In genomic region chr6:159821726-159822125, GRCh38 we compare ENCODE assay signal across 19 cellular contexts. TPM values are rescaled to one million over a fixed set of nuclear protein-coding genes. Genes with fewer than 3 reads are reported as not detected.
DNase-seq lines count a peak whose midpoint lies in the region; ATAC-seq, FAIRE-seq and TF ChIP-seq lines count a peak whose summit lies in the region.
"Had no signal": no experiment of that assay in that cellular context is flagged by ENCODE, and none has a peak within 500 bp of the region (broad histone marks: within the 10 kb centered on the region; RNA-seq: fewer than 3 reads in every experiment).

No MANE protein-coding gene starts in this region.

- WGBS in IMR-90 (ENCODE audit: extremely low coverage in 2 of 2, insufficient read length in 1 of 2), 2 experiments: 77% methylated on average over 7 of the region's 10 CpGs; no CpG with 5 or more reads in 1 of the 2 experiments
- WGBS in H1 (ENCODE audit: extremely low coverage in 1 of 2, insufficient coverage in 1 of 2, insufficient read length in 1 of 2, insufficient replicate concordance in 2 of 2, low coverage in 1 of 2, low lambda C conversion rate in 2 of 2, missing lambda C conversion rate in 1 of 2), 2 experiments: 89% methylated on average over 10 of the region's 10 CpGs; no CpG with 5 or more reads in 1 of the 2 experiments
- WGBS in tibial nerve, 2 donors: 90 to 92% methylated on average over 7 to 10 of the region's 10 CpGs

- peak overlapping the region; percentile 51 for H2AFZ ChIP-seq in IMR-90 (replicated peaks; ENCODE audit: low read length, poor library complexity)
- H2AFZ ChIP-seq in H1 (ENCODE audit: low read length): no peak overlapping the region

- no peaks in the 10 kb centered on the region; the same call in 1 of the 2 replicates for H3K9me1 ChIP-seq in IMR-90 (ENCODE audit: insufficient read depth, low read length)

- H3K36me3 Mint-ChIP-seq in activated T-cell treated with anti-CD3 and anti-CD28 coated beads, Interleukin-2, amount 50 U/mL, for 72 hours (ENCODE audit: insufficient read depth in 2 of 2): no peaks in the 10 kb centered on the region
- H3K36me3 Mint-ChIP-seq in activated naive CD8-positive, alpha-beta T cell treated with anti-CD3 and anti-CD28 coated beads, Interleukin-2, amount 50 U/mL, for 24 hours (ENCODE audit: low read depth): no peaks in the 10 kb centered on the region
- H3K36me3 Mint-ChIP-seq: CD14-positive monocyte had no signal

- intact Hi-C loops in IMR-90 (cut with micrococcal nuclease) (no loop called here), sciatic nerve (cut with DNase I) (no loop called here)

- no peaks in the 10 kb centered on the region for H3K79me2 ChIP-seq in H1 (ENCODE audit: control insufficient read depth in 1 of 2, insufficient read depth in 2 of 2, low read length in 2 of 2)

- no peak overlapping the region for H3K14ac ChIP-seq in IMR-90 (replicated peaks; ENCODE audit: low read depth, low read length)
- no peak overlapping the region for H3K14ac ChIP-seq in H1 (ENCODE audit: insufficient read length)

- H3K79me1 ChIP-seq in IMR-90 (ENCODE audit: low read depth in 1 of 2, low read length in 2 of 2) (no peaks in the 10 kb centered on the region), H1 (ENCODE audit: low read depth, low read length) (no peaks in the 10 kb centered on the region)

- in situ Hi-C loops in IMR-90 (cut with MboI; ENCODE audit: low sequenced_read_pairs): loop anchor here (25.0 kb wide), 1 partner anchor 634 kb away; no protein-coding TSS in a partner anchor

- no peak overlapping the region for H3K4ac ChIP-seq in IMR-90 (ENCODE audit: low read depth, low read length)
- no peak overlapping the region for H3K4ac ChIP-seq in H1 (replicated peaks; ENCODE audit: insufficient read length, low read depth, low read length)

- peak overlapping the region; percentile 83 to 94 (median 92) for H3K4me2 ChIP-seq in BLaER1 treated with 17β-estradiol and CSF1 and Interleukin-3, amounts not matched to agents 10 nM and 100 nM
- H3K4me2 ChIP-seq in IMR-90 (ENCODE audit: low read depth, low read length): no peak overlapping the region
- no peak overlapping the region for H3K4me2 ChIP-seq in H1 (ENCODE audit: insufficient read depth in 1 of 2, low read depth in 2 of 2, low read length in 2 of 2)
- H3K4me2 ChIP-seq: KMS-11 had no signal

- H2BK120ac ChIP-seq in IMR-90 (ENCODE audit: low read depth, low read length) (no peak overlapping the region), H1 (replicated peaks; ENCODE audit: low read depth, low read length) (no peak overlapping the region)

- FAIRE-seq in H1 (lab: Jason Lieb, UNC): no peak
- FAIRE-seq: G401.6, GM12891, GM19239, HTR-8/SVneo had no signal

- 0 out of 20 replicates have a peak overlapping the region, but pooled peaks of 1 of the 10 experiments have one; percentile 55 for H3K4me3 ChIP-seq in BLaER1 treated with 17β-estradiol and CSF1 and Interleukin-3, amounts not matched to agents 10 nM and 100 nM
- no peak overlapping the region for H3K4me3 ChIP-seq in IMR-90 (ENCODE audit: insufficient read depth, low read depth, low read length)
- no peak overlapping the region for H3K4me3 ChIP-seq in H1 (ENCODE audit: extremely low read depth in 1 of 4, insufficient read depth in 2 of 4, low read depth in 3 of 4, low read length in 4 of 4)
- no peak overlapping the region for H3K4me3 ChIP-seq in tibial nerve
- H3K4me3 ChIP-seq: HAP-1 had no signal

- H3K23ac ChIP-seq in IMR-90 (ENCODE audit: low read depth, low read length) (no peak overlapping the region), H1 (ENCODE audit: insufficient read length) (no peak overlapping the region)

- H4K91ac ChIP-seq in IMR-90 (ENCODE audit: insufficient read depth, low read depth, low read length): no peak overlapping the region
- no peak overlapping the region for H4K91ac ChIP-seq in H1 (replicated peaks; ENCODE audit: insufficient read length, low read length)

- TF ChIP-seq CTCF in IMR-90 (conservative IDR thresholded peaks at IDR 0.05; ENCODE audit: low read depth, low read length): no peak
- no peak for TF ChIP-seq CTCF in H1 (IDR thresholded peaks at IDR 0.05; ENCODE audit: control extremely low read depth in 1 of 3, insufficient read depth in 1 of 3, low read depth in 1 of 3, low read length in 3 of 3)
- TF ChIP-seq CTCF in tibial nerve (IDR thresholded peaks at IDR 0.05): no peak

- TF ChIP-seq EP300 in H1 (IDR thresholded peaks at IDR 0.05; ENCODE audit: borderline replicate concordance in 1 of 2, low read depth in 2 of 2, low read length in 2 of 2) (no peak), tibial nerve (IDR thresholded peaks at IDR 0.05) (no peak)

- no peaks in the 10 kb centered on the region for H3K27me3 Mint-ChIP-seq in activated T-cell treated with anti-CD3 and anti-CD28 coated beads, Interleukin-2, amount 50 U/mL, for 72 hours (ENCODE audit: low read depth)
- H3K27me3 Mint-ChIP-seq in activated naive CD8-positive, alpha-beta T cell treated with anti-CD3 and anti-CD28 coated beads, Interleukin-2, amount 50 U/mL, for 24 hours: no peaks in the 10 kb centered on the region
- H3K27me3 Mint-ChIP-seq: CD4-positive, alpha-beta memory T cell had no signal

- CTCF ChIA-PET in IMR-90 (lab: Yijun Ruan, JAX): no interaction called here
- CTCF ChIA-PET in H1 (lab: Charles Lee; ENCODE audit: partially characterized antibody): interaction anchor here (0.9 to 2.1 kb wide), 3 partner anchors 10 to 16 kb away, joined by 3 to 14 read pairs (median 6); no protein-coding TSS in a partner anchor

- ATAC-seq in IMR-90 (ENCODE audit: low read depth): no peak
- no peak for ATAC-seq in sciatic nerve
- no peak for ATAC-seq in activated T-cell treated with anti-CD3 and anti-CD28 coated beads, Interleukin-2, amount 50 U/mL, for 72 hours (replicated peaks in 1 of 2)
- no peak for ATAC-seq in activated naive CD8-positive, alpha-beta T cell treated with anti-CD3 and anti-CD28 coated beads, Interleukin-2, amount 50 U/mL, for 24 hours

- H3K18ac ChIP-seq in IMR-90 (ENCODE audit: low read depth, low read length) (no peak overlapping the region), H1 (ENCODE audit: extremely low read depth, low read length) (no peak overlapping the region)

- H3K9me3 ChIP-seq in BLaER1 treated with 17β-estradiol and CSF1 and Interleukin-3, amounts not matched to agents 10 nM and 100 nM (replicated peaks in 1 of 11): peaks cover 0 to 11% (median 0%) of the 10 kb centered on the region in 11 experiments; a peak in 3 of 22 replicates
- H3K9me3 ChIP-seq in IMR-90 (ENCODE audit: control insufficient read depth, insufficient read depth, low read length) (peaks cover 2% of the 10 kb centered on the region; the same call in 1 of the 2 replicates), H1 (ENCODE audit: insufficient read depth in 2 of 2, low read depth in 1 of 2, low read length in 1 of 2) (no peaks in the 10 kb centered on the region), tibial nerve (no peaks in the 10 kb centered on the region)
- H3K9me3 ChIP-seq: BE2C, HAP-1 had no signal

- peaks cover 10% of the 10 kb centered on the region for H3K4me1 Mint-ChIP-seq in activated T-cell treated with anti-CD3 and anti-CD28 coated beads, Interleukin-2, amount 50 U/mL, for 72 hours (ENCODE audit: low read depth)
- peaks cover 17% of the 10 kb centered on the region for H3K4me1 Mint-ChIP-seq in activated naive CD8-positive, alpha-beta T cell treated with anti-CD3 and anti-CD28 coated beads, Interleukin-2, amount 50 U/mL, for 24 hours

- no TSS peak for BruUV-seq in IMR-90 (replicated peaks; lab: Mats Ljungman, UMichigan)

- no peaks in the 10 kb centered on the region for H3K27me3 ChIP-seq in BLaER1 treated with 17β-estradiol and CSF1 and Interleukin-3, amounts not matched to agents 10 nM and 100 nM
- H3K27me3 ChIP-seq in IMR-90 (ENCODE audit: control insufficient read depth, insufficient read depth, low read length) (peaks cover 27% of the 10 kb centered on the region), H1 (replicated peaks in 1 of 4; ENCODE audit: control insufficient read depth in 3 of 4, extremely low read depth in 1 of 4, insufficient read depth in 3 of 4, low read length in 3 of 4) (no peaks in the 10 kb centered on the region), tibial nerve (no peaks in the 10 kb centered on the region)

- peak overlapping the region in 10 of 11 experiments; percentile 57 to 90 (median 83); a peak in 19 of 22 replicates for H3K27ac ChIP-seq in BLaER1 treated with 17β-estradiol and CSF1 and Interleukin-3, amounts not matched to agents 10 nM and 100 nM
- H3K27ac ChIP-seq in IMR-90 (ENCODE audit: insufficient read depth, low read length): no peak overlapping the region
- no peak overlapping the region for H3K27ac ChIP-seq in H1 (ENCODE audit: low read depth, low read length)
- H3K27ac ChIP-seq in tibial nerve: no peak overlapping the region
- H3K27ac ChIP-seq: KMS-11 had no signal

- TF ChIP-seq RAD21 in IMR-90 (IDR thresholded peaks at IDR 0.05; ENCODE audit: low read length) (no peak), H1 (IDR thresholded peaks at IDR 0.05 in 1 of 2, conservative IDR thresholded peaks at IDR 0.05 in 1 of 2; ENCODE audit: low read depth in 2 of 2, low read length in 2 of 2) (no peak)

- H3K56ac ChIP-seq in IMR-90 (ENCODE audit: extremely low read depth, insufficient read depth, low read length): no peak overlapping the region
- no peak overlapping the region for H3K56ac ChIP-seq in H1 (replicated peaks; ENCODE audit: insufficient read length, low read depth, low read length)

- H2BK20ac ChIP-seq in IMR-90 (ENCODE audit: low read depth, low read length) (no peak overlapping the region), H1 (ENCODE audit: low read length) (no peak overlapping the region)

- H2BK12ac ChIP-seq in H1 (ENCODE audit: low read depth, low read length): peak overlapping the region; percentile 17; the same call in 1 of the 2 replicates

- TF ChIP-seq POLR2A in IMR-90 (IDR thresholded peaks at IDR 0.05; ENCODE audit: low read depth, low read length) (no peak), H1 (IDR thresholded peaks at IDR 0.05; ENCODE audit: control extremely low read depth in 1 of 2, low read depth in 2 of 2, low read length in 2 of 2) (no peak), tibial nerve (IDR thresholded peaks at IDR 0.05) (no peak)

- POLR2A ChIA-PET in IMR-90 (lab: Charles Lee; ENCODE audit: unreplicated experiment): no interaction called here
- POLR2A ChIA-PET in H1 (lab: Charles Lee; ENCODE audit: partially characterized antibody): interaction anchor here (0.8 to 1.5 kb wide), 2 partner anchors 31 to 49 kb away, joined by 3 to 7 read pairs; partner anchors contain the start of gene MRPL18

- no peak overlapping the region for H3K27ac Mint-ChIP-seq in activated T-cell treated with anti-CD3 and anti-CD28 coated beads, Interleukin-2, amount 50 U/mL, for 72 hours
- H3K27ac Mint-ChIP-seq in activated naive CD8-positive, alpha-beta T cell treated with anti-CD3 and anti-CD28 coated beads, Interleukin-2, amount 50 U/mL, for 24 hours: no peak overlapping the region

- H2AK5ac ChIP-seq in IMR-90 (ENCODE audit: low read depth, low read length) (no peak overlapping the region), H1 (ENCODE audit: low read depth, low read length) (no peak overlapping the region; the same call in 1 of the 2 replicates)

- dilution Hi-C loops in IMR-90 (cut with HindIII; ENCODE audit: low sequenced_read_pairs, unreplicated experiment): no loop called here

- H4K5ac ChIP-seq in IMR-90 (ENCODE audit: low read depth, low read length) (no peak overlapping the region), H1 (ENCODE audit: insufficient read length, low read depth, low read length) (no peak overlapping the region)

- no peaks in the 10 kb centered on the region for H3K9me3 Mint-ChIP-seq in activated T-cell treated with anti-CD3 and anti-CD28 coated beads, Interleukin-2, amount 50 U/mL, for 72 hours
- no peaks in the 10 kb centered on the region for H3K9me3 Mint-ChIP-seq in activated naive CD8-positive, alpha-beta T cell treated with anti-CD3 and anti-CD28 coated beads, Interleukin-2, amount 50 U/mL, for 24 hours
- H3K9me3 Mint-ChIP-seq: CD4-positive, alpha-beta memory T cell had no signal

- H3K4me1 ChIP-seq in BLaER1 treated with 17β-estradiol and CSF1 and Interleukin-3, amounts not matched to agents 10 nM and 100 nM: peaks cover 45 to 79% (median 66%) of the 10 kb centered on the region in 10 experiments
- H3K4me1 ChIP-seq in IMR-90 (ENCODE audit: control insufficient read depth, insufficient read depth, low read length): peaks cover 2% of the 10 kb centered on the region; the same call in 1 of the 2 replicates
- H3K4me1 ChIP-seq in H1 (replicated peaks in 1 of 4; ENCODE audit: control insufficient read depth in 3 of 4, insufficient read depth in 4 of 4, low read length in 3 of 4): peaks cover 0 to 11% (median 5%) of the 10 kb centered on the region in 4 experiments; a peak in 5 of 7 replicates
- H3K4me1 ChIP-seq in tibial nerve: no peaks in the 10 kb centered on the region
- H3K4me1 ChIP-seq: BE2C, HAP-1 had no signal

- H3K36me3 ChIP-seq in BLaER1 treated with 17β-estradiol and CSF1 and Interleukin-3, amounts not matched to agents 10 nM and 100 nM: no peaks in the 10 kb centered on the region
- H3K36me3 ChIP-seq in IMR-90 (ENCODE audit: control insufficient read depth, insufficient read depth, low read length): no peaks in the 10 kb centered on the region
- no peaks in the 10 kb centered on the region for H3K36me3 ChIP-seq in H1 (ENCODE audit: control insufficient read depth in 2 of 4, insufficient read depth in 4 of 4, low read length in 3 of 4)
- peaks cover 0 to 21% (median 0%) of the 10 kb centered on the region in 3 donors for H3K36me3 ChIP-seq in tibial nerve
- H3K36me3 ChIP-seq: BE2C, HAP-1 had no signal

- H3K4me3 Mint-ChIP-seq in activated T-cell treated with anti-CD3 and anti-CD28 coated beads, Interleukin-2, amount 50 U/mL, for 72 hours: no peak overlapping the region
- H3K4me3 Mint-ChIP-seq in activated naive CD8-positive, alpha-beta T cell treated with anti-CD3 and anti-CD28 coated beads, Interleukin-2, amount 50 U/mL, for 24 hours: no peak overlapping the region

- no peaks in the 10 kb centered on the region for H3K23me2 ChIP-seq in H1 (ENCODE audit: low read depth, low read length)

- H2AK9ac ChIP-seq in IMR-90 (replicated peaks; ENCODE audit: low read depth, low read length, poor library complexity): no peak overlapping the region

- H2BK5ac ChIP-seq in IMR-90 (ENCODE audit: low read depth, low read length, poor library complexity, severe bottlenecking) (no peak overlapping the region), H1 (ENCODE audit: low read depth, low read length) (no peak overlapping the region)

- H3K9ac ChIP-seq in BLaER1 treated with 17β-estradiol and CSF1 and Interleukin-3, amounts not matched to agents 10 nM and 100 nM: peak overlapping the region in 10 of 11 experiments; percentile 9 to 79 (median 72); a peak in 16 of 22 replicates
- H3K9ac ChIP-seq in IMR-90 (ENCODE audit: low read depth, low read length): no peak overlapping the region
- H3K9ac ChIP-seq in H1 (replicated peaks in 1 of 4; ENCODE audit: extremely low read depth in 1 of 4, low read depth in 3 of 4, low read length in 3 of 4): no peak overlapping the region
- H3K9ac ChIP-seq: KMS-11 had no signal

- no peak overlapping the region for H4K8ac ChIP-seq in IMR-90 (ENCODE audit: low read depth in 2 of 2, low read length in 2 of 2)
- H4K8ac ChIP-seq in H1 (ENCODE audit: extremely low read depth, insufficient read depth, low read length): no peak overlapping the region

- H4K20me1 ChIP-seq in BLaER1 treated with 17β-estradiol and CSF1 and Interleukin-3, amounts not matched to agents 10 nM and 100 nM: no peaks in the 10 kb centered on the region
- no peaks in the 10 kb centered on the region for H4K20me1 ChIP-seq in IMR-90 (ENCODE audit: insufficient read depth, low read length)
- H4K20me1 ChIP-seq in H1 (replicated peaks in 1 of 2; ENCODE audit: control insufficient read depth in 1 of 2, insufficient read depth in 2 of 2, low read length in 2 of 2): peaks cover 0 to 2% of the 10 kb centered on the region in 2 experiments

- H2BK15ac ChIP-seq in IMR-90 (ENCODE audit: low read depth, low read length): no peak overlapping the region
- H2BK15ac ChIP-seq in H1 (ENCODE audit: low read length): no peak overlapping the region

- DNase-seq in IMR-90 (no peak), H1 (ENCODE audit: low read depth in 1 of 2, low spot score in 2 of 2) (no peak), sciatic nerve (ENCODE audit: low spot score) (peak; percentile 23), tibial nerve (ENCODE audit: low spot score in 2 of 2) (no peak)
- no peak for DNase-seq in activated T-cell treated with anti-CD3 and anti-CD28 coated beads, Interleukin-2, amount 50 U/mL, for 72 hours
- DNase-seq in activated naive CD8-positive, alpha-beta T cell treated with anti-CD3 and anti-CD28 coated beads, Interleukin-2, amount 50 U/mL, for 24 hours: no peak
- DNase-seq: BE2C; Calu3; CD4-positive, alpha-beta memory T cell had no signal

RNA-seq across cellular contexts. Expression of gene PNLDC1, which starts 21.6 kb away (rescaled TPM):
- total RNA-seq in IMR-90 (2012; rRNA removed) (not detected in 2 replicates), sciatic nerve (not detected), tibial nerve (1 to 10 TPM in 1 of 4 donors, not detected in 3; 1.1 TPM)
- polyA plus RNA-seq in IMR-90 (2012; rRNA removed) (not detected in 2 replicates), H1 (2011; rRNA removed) (0.09 and 0.15 TPM in 2 replicates)
- not detected in 2 replicates for polyA plus RNA-seq in IMR-90 (2012; cell fraction: cytosol; rRNA removed)
- polyA plus RNA-seq in IMR-90 (2012; cell fraction: nucleus; rRNA removed; ENCODE audit: low replicate concordance): not detected in 2 replicates
- total RNA-seq in H1 (2021; fragmentation: NEBNext Ultra II Directional; extraction: Animal tissue kit (Norgen Biotek cat#: 25700)): 0.34 and 0.44 TPM in 2 replicates
- 0.17 TPM for polyA plus RNA-seq in H1 (2011; cell fraction: cytosol; rRNA removed)
- 0.23 TPM for polyA plus RNA-seq in H1 (2011; cell fraction: nucleus; rRNA removed)
- polyA plus RNA-seq in H1 (2012, experiment 1 of 2): 0.16 to 0.25 TPM (median 0.19 TPM) in 3 of 4 replicates, not detected in the other
- polyA plus RNA-seq in H1 (2012, experiment 2 of 2): not detected
- polyA plus RNA-seq in H1 (2013, experiment 1 of 2): 0.10 TPM
- 0.15 TPM for polyA plus RNA-seq in H1 (2013, experiment 2 of 2)
- polyA minus RNA-seq in H1 (2011; rRNA and poly(A)+ RNA removed): not detected in 2 replicates
- polyA minus RNA-seq in H1 (2011; cell fraction: cytosol; rRNA and poly(A)+ RNA removed): not detected
- not detected for polyA minus RNA-seq in H1 (2011; cell fraction: nucleus; rRNA and poly(A)+ RNA removed)
- under 1 TPM; 0.37 to 0.62 TPM for total RNA-seq in activated T-cell treated with anti-CD3 and anti-CD28 coated beads, Interleukin-2, amount 50 U/mL, for 72 hours
- total RNA-seq: A172, H4 had no signal
- polyA plus RNA-seq: CD14-positive monocyte had no signal

RNA-seq across cellular contexts. Expression of gene MRPL18, which starts 31.5 kb away (rescaled TPM):
- total RNA-seq in IMR-90 (2012; rRNA removed): 53.4 and 70.5 TPM in 2 replicates
- polyA plus RNA-seq in IMR-90 (2012; rRNA removed): 56.8 and 64.1 TPM in 2 replicates
- polyA plus RNA-seq in IMR-90 (2012; cell fraction: cytosol; rRNA removed): 30.1 and 53.9 TPM in 2 replicates
- polyA plus RNA-seq in IMR-90 (2012; cell fraction: nucleus; rRNA removed; ENCODE audit: low replicate concordance): 6.7 and 21.0 TPM in 2 replicates
- total RNA-seq in H1 (2021; fragmentation: NEBNext Ultra II Directional; extraction: Animal tissue kit (Norgen Biotek cat#: 25700)): 79.8 and 83.4 TPM in 2 replicates
- 45.0 and 58.7 TPM in 2 replicates for polyA plus RNA-seq in H1 (2011; rRNA removed)
- polyA plus RNA-seq in H1 (2011; cell fraction: cytosol; rRNA removed): 84.0 TPM
- 37.1 TPM for polyA plus RNA-seq in H1 (2011; cell fraction: nucleus; rRNA removed)
- polyA plus RNA-seq in H1 (2012, experiment 1 of 2): 65.6 to 85.6 TPM (median 74.6 TPM) in 4 replicates
- 43.5 TPM for polyA plus RNA-seq in H1 (2012, experiment 2 of 2)
- polyA plus RNA-seq in H1 (2013, experiment 1 of 2): 68.9 TPM
- polyA plus RNA-seq in H1 (2013, experiment 2 of 2): 73.2 TPM
- polyA minus RNA-seq in H1 (2011; rRNA and poly(A)+ RNA removed): 24.2 and 28.2 TPM in 2 replicates
- 13.1 TPM for polyA minus RNA-seq in H1 (2011; cell fraction: cytosol; rRNA and poly(A)+ RNA removed)
- polyA minus RNA-seq in H1 (2011; cell fraction: nucleus; rRNA and poly(A)+ RNA removed): 20.7 TPM
- 36.5 TPM for total RNA-seq in sciatic nerve
- total RNA-seq in activated T-cell treated with anti-CD3 and anti-CD28 coated beads, Interleukin-2, amount 50 U/mL, for 72 hours: 10 to 100 TPM; 58.5 to 60.5 TPM
- 10 to 100 TPM; 38.0 to 85.2 (median 74.1) TPM for total RNA-seq in tibial nerve

RNA-seq across cellular contexts. Expression of gene TCP1, which starts 32.3 kb away (rescaled TPM):
- 576 and 610 TPM in 2 replicates for total RNA-seq in IMR-90 (2012; rRNA removed)
- 119 and 123 TPM in 2 replicates for polyA plus RNA-seq in IMR-90 (2012; rRNA removed)
- polyA plus RNA-seq in IMR-90 (2012; cell fraction: cytosol; rRNA removed): 89.7 and 201 TPM in 2 replicates
- 136 and 202 TPM in 2 replicates for polyA plus RNA-seq in IMR-90 (2012; cell fraction: nucleus; rRNA removed; ENCODE audit: low replicate concordance)
- total RNA-seq in H1 (2021; fragmentation: NEBNext Ultra II Directional; extraction: Animal tissue kit (Norgen Biotek cat#: 25700)): 331 and 348 TPM in 2 replicates
- polyA plus RNA-seq in H1 (2011; rRNA removed): 117 and 138 TPM in 2 replicates
- 177 TPM for polyA plus RNA-seq in H1 (2011; cell fraction: cytosol; rRNA removed)
- polyA plus RNA-seq in H1 (2011; cell fraction: nucleus; rRNA removed): 243 TPM
- polyA plus RNA-seq in H1 (2012, experiment 1 of 2): 298 to 400 TPM (median 371 TPM) in 4 replicates
- 55.7 TPM for polyA plus RNA-seq in H1 (2012, experiment 2 of 2)
- polyA plus RNA-seq in H1 (2013, experiment 1 of 2): 155 TPM
- 149 TPM for polyA plus RNA-seq in H1 (2013, experiment 2 of 2)
- polyA minus RNA-seq in H1 (2011; rRNA and poly(A)+ RNA removed): 187 and 237 TPM in 2 replicates
- 355 TPM for polyA minus RNA-seq in H1 (2011; cell fraction: cytosol; rRNA and poly(A)+ RNA removed)
- 228 TPM for polyA minus RNA-seq in H1 (2011; cell fraction: nucleus; rRNA and poly(A)+ RNA removed)
- 107 TPM for total RNA-seq in sciatic nerve
- 100 to 1,000 TPM; 267 to 291 TPM for total RNA-seq in activated T-cell treated with anti-CD3 and anti-CD28 coated beads, Interleukin-2, amount 50 U/mL, for 72 hours
- 100 to 1,000 TPM in 2 of 4 donors, 10 to 100 TPM in 2; 81.0 to 106 (median 102) TPM for total RNA-seq in tibial nerve

RNA-seq across cellular contexts. Expression of gene ACAT2, which starts 59.9 kb away (rescaled TPM):
- total RNA-seq in IMR-90 (2012; rRNA removed) (45.2 and 50.3 TPM in 2 replicates), sciatic nerve (55.3 TPM), tibial nerve (10 to 100 TPM in 3 of 4 donors, 1 to 10 TPM in 1; 8.1 to 20.6 (median 17.1) TPM)
- polyA plus RNA-seq in IMR-90 (2012; rRNA removed) (29.2 and 30.5 TPM in 2 replicates), H1 (2011; rRNA removed) (40.9 and 61.6 TPM in 2 replicates)
- polyA plus RNA-seq in IMR-90 (2012; cell fraction: cytosol; rRNA removed): 8.8 and 15.7 TPM in 2 replicates
- polyA plus RNA-seq in IMR-90 (2012; cell fraction: nucleus; rRNA removed; ENCODE audit: low replicate concordance): 4.2 and 15.3 TPM in 2 replicates
- total RNA-seq in H1 (2021; fragmentation: NEBNext Ultra II Directional; extraction: Animal tissue kit (Norgen Biotek cat#: 25700)): 166 and 175 TPM in 2 replicates
- polyA plus RNA-seq in H1 (2011; cell fraction: cytosol; rRNA removed): 86.3 TPM
- 37.8 TPM for polyA plus RNA-seq in H1 (2011; cell fraction: nucleus; rRNA removed)
- polyA plus RNA-seq in H1 (2012, experiment 1 of 2): 124 to 172 TPM (median 138 TPM) in 4 replicates
- polyA plus RNA-seq in H1 (2012, experiment 2 of 2): 29.5 TPM
- 106 TPM for polyA plus RNA-seq in H1 (2013, experiment 1 of 2)
- polyA plus RNA-seq in H1 (2013, experiment 2 of 2): 107 TPM
- 95.2 and 95.6 TPM in 2 replicates for polyA minus RNA-seq in H1 (2011; rRNA and poly(A)+ RNA removed)
- polyA minus RNA-seq in H1 (2011; cell fraction: cytosol; rRNA and poly(A)+ RNA removed): 44.3 TPM
- polyA minus RNA-seq in H1 (2011; cell fraction: nucleus; rRNA and poly(A)+ RNA removed): 48.1 TPM
- total RNA-seq in activated T-cell treated with anti-CD3 and anti-CD28 coated beads, Interleukin-2, amount 50 U/mL, for 72 hours: 10 to 100 TPM; 44.3 to 53.1 TPM

Comparison
In these comparisons a context has a peak if more than half of its experiments do, and no peak if none do; other contexts are left out.
1. H3K27ac ChIP-seq: peak in BLaER1 treated with 17β-estradiol and CSF1 and Interleukin-3, amounts not matched to agents 10 nM and 100 nM (10 of 11); none in IMR-90 (single experiment), H1 (single experiment) and tibial nerve (0 of 4).
2. H3K4me2 ChIP-seq: peak in BLaER1 treated with 17β-estradiol and CSF1 and Interleukin-3, amounts not matched to agents 10 nM and 100 nM (11 of 11); none in IMR-90 (single experiment) and H1 (0 of 2).
3. H3K9ac ChIP-seq: peak in BLaER1 treated with 17β-estradiol and CSF1 and Interleukin-3, amounts not matched to agents 10 nM and 100 nM (10 of 11); none in IMR-90 (single experiment) and H1 (0 of 4).